18 cellular contexts compared by ENCODE assay signal in the genomic region with DNA sequence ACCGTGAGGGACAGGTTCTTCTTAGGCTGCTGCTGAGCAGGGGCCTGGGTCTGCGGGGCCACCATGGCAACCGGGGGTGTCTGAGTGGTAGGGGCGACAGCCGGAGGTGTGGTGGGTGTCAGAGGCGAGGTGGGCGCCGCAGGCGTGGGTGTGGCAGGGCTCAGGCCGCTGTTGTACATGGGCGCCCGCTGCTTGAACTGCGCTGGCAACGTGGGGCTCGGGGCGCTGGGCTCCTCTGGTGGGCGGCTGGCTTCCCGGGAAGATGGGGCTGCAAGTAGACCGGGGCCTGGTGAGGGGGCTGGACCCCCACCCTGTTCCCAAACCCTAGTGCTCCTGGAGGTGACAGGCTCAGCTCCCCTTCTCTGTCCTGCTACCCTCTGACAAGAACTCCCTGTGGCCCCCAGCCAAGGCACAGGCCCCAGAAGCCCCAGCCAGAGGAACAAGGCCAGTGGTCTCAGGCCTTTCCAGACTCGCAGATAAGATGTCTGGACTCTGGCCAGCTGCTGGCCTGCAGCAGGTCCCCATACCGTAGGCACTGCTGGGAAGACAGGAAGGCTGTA. TPM values are rescaled to one million over a fixed set of nuclear protein-coding genes. Genes with fewer than 3 reads are reported as not detected.
DNase-seq lines count a peak whose midpoint lies in the region; TF ChIP-seq lines count a peak whose summit lies in the region.
"Had no signal": no experiment of that assay in that cellular context is flagged by ENCODE, and none has a peak within 500 bp of the region (broad histone marks: within the 10 kb centered on the region; RNA-seq: fewer than 3 reads in every experiment).

No MANE protein-coding gene starts in this region.

- H3K4me1 ChIP-seq in BLaER1 treated with 17β-estradiol and CSF1 and Interleukin-3, amounts not matched to agents 10 nM and 100 nM = peaks cover 0 to 23% (median 15%) of the 10 kb centered on the region in 10 experiments; a peak in 15 of 20 replicates
- no peaks in the 10 kb centered on the region for H3K4me1 ChIP-seq in neuronal stem cell (ENCODE audit: control insufficient read depth in 2 of 2, insufficient read depth in 1 of 2, low read depth in 1 of 2, low read length in 2 of 2)
- H3K4me1 ChIP-seq: Caco-2 had no signal

- H3K23ac ChIP-seq in neuronal stem cell (ENCODE audit: low read depth, low read length, poor library complexity) = peak overlapping the region; percentile 85

- peak overlapping the region in 7 of 11 experiments; percentile 22 to 55 (median 41); a peak in 11 of 22 replicates for H3K4me2 ChIP-seq in BLaER1 treated with 17β-estradiol and CSF1 and Interleukin-3, amounts not matched to agents 10 nM and 100 nM
- no peak overlapping the region for H3K4me2 ChIP-seq in neuronal stem cell (ENCODE audit: insufficient read depth, low read length, poor library complexity, severe bottlenecking)

- H2BK120ac ChIP-seq in neuronal stem cell (ENCODE audit: low read depth, low read length) = no peak overlapping the region

- no peaks in the 10 kb centered on the region for H3K9me3 ChIP-seq in BLaER1 treated with 17β-estradiol and CSF1 and Interleukin-3, amounts not matched to agents 10 nM and 100 nM (replicated peaks in 1 of 11)
- no peaks in the 10 kb centered on the region for H3K9me3 ChIP-seq in neuronal stem cell (replicated peaks in 1 of 2; ENCODE audit: control insufficient read depth in 2 of 2, insufficient read depth in 1 of 2, low read depth in 1 of 2, low read length in 2 of 2)
- H3K9me3 ChIP-seq: Caco-2, thoracic aorta had no signal

- no peak overlapping the region for H3K4me3 ChIP-seq in BLaER1 treated with 17β-estradiol and CSF1 and Interleukin-3, amounts not matched to agents 10 nM and 100 nM
- H3K4me3 ChIP-seq in H7 (ENCODE audit: insufficient read depth, low read depth, low read length) (no peak overlapping the region), fibroblast of the aortic adventitia (ENCODE audit: low read depth, low read length) (no peak overlapping the region), neuronal stem cell (ENCODE audit: low read length in 2 of 2) (no peak overlapping the region)
- H3K4me3 ChIP-seq: thoracic aorta had no signal

- no peak overlapping the region for H2BK15ac ChIP-seq in neuronal stem cell (ENCODE audit: low read length)

- H2BK12ac ChIP-seq in neuronal stem cell (ENCODE audit: low read length) = no peak overlapping the region

- peak overlapping the region; percentile 39 for H2BK5ac ChIP-seq in neuronal stem cell (ENCODE audit: low read length)

- H2AK5ac ChIP-seq in neuronal stem cell (ENCODE audit: low read depth, low read length) = no peak overlapping the region

- H3K18ac ChIP-seq in neuronal stem cell (ENCODE audit: low read length) = no peak overlapping the region

- H4K8ac ChIP-seq in neuronal stem cell (ENCODE audit: low read depth, low read length) = peak overlapping the region; percentile 43

- DNase-seq in H7 (peak; percentile 51), fibroblast of the aortic adventitia (ENCODE audit: low read depth) (peak; percentile 19), neuronal stem cell (ENCODE audit: low spot score) (no peak), KG1 (lab: John Stamatoyannopoulos, UW) (no peak), LoVo (ENCODE audit: low spot score) (no peak), NCI-H1048 (lab: John Stamatoyannopoulos, UW) (no peak)
- DNase-seq: activated CD4-positive, alpha-beta T cell treated with anti-CD3 and anti-CD28 coated beads, Interleukin-2, amount 10 ng/mL, durations not matched to agents 7 days and 5 days; activated T-cell treated with anti-CD3 and anti-CD28 coated beads, Interleukin-2, amount 50 U/mL, for 1 hour; Caco-2; cortex of kidney; EL; MV-4-11; NCI-H187 treated with DMSO at 0.1 percent for 48 hours; RPMI8226; stimulated activated CD4-positive, alpha-beta T cell treated with anti-CD3 and anti-CD28 coated beads, Interleukin-12 subunit alpha, Interleukin-12 subunit beta, amount 100 ng/mL, for 4 hours; SW 1271 had no signal

- no peak overlapping the region for H3K4ac ChIP-seq in neuronal stem cell (ENCODE audit: low read length)

- H3K79me1 ChIP-seq in neuronal stem cell (ENCODE audit: low read depth, low read length) = peaks cover 9% of the 10 kb centered on the region

- no CpG with 5 or more reads among the region's 21 CpGs for WGBS in neuronal stem cell (ENCODE audit: extremely low coverage in 2 of 2, insufficient read length in 2 of 2, insufficient replicate concordance in 1 of 2), 2 donors

- no peak overlapping the region for H2AFZ ChIP-seq in neuronal stem cell (ENCODE audit: low read length)

- H3K9ac ChIP-seq in BLaER1 treated with 17β-estradiol and CSF1 and Interleukin-3, amounts not matched to agents 10 nM and 100 nM = peak overlapping the region in 7 of 11 experiments; percentile 23 to 63 (median 35); a peak in 10 of 22 replicates
- H3K9ac ChIP-seq in neuronal stem cell (ENCODE audit: low read depth, low read length, poor library complexity) = no peak overlapping the region

- TF ChIP-seq CTCF in fibroblast of the aortic adventitia (IDR thresholded peaks at IDR 0.05; ENCODE audit: insufficient read depth, low read length) = no peak

- peaks cover 99 to 100% (median 100%) of the 10 kb centered on the region in 11 experiments for H3K36me3 ChIP-seq in BLaER1 treated with 17β-estradiol and CSF1 and Interleukin-3, amounts not matched to agents 10 nM and 100 nM
- H3K36me3 ChIP-seq in H7 (replicated peaks; ENCODE audit: control insufficient read depth, insufficient read depth, low read length) (peaks cover 11% of the 10 kb centered on the region), neuronal stem cell (replicated peaks in 1 of 2; ENCODE audit: control insufficient read depth in 2 of 2, insufficient read depth in 2 of 2, low read length in 2 of 2) (peaks cover 57 to 98% of the 10 kb centered on the region in 2 donors)

- H3K27ac ChIP-seq in BLaER1 treated with 17β-estradiol and CSF1 and Interleukin-3, amounts not matched to agents 10 nM and 100 nM = peak overlapping the region in 5 of 11 experiments; percentile 32 to 47 (median 44); a peak in 8 of 22 replicates
- no peak overlapping the region for H3K27ac ChIP-seq in neuronal stem cell (replicated peaks; ENCODE audit: low read length)

- H4K20me1 ChIP-seq in BLaER1 treated with 17β-estradiol and CSF1 and Interleukin-3, amounts not matched to agents 10 nM and 100 nM = peaks cover 17 to 99% (median 92%) of the 10 kb centered on the region in 11 experiments; a peak in 21 of 22 replicates

- peak overlapping the region; percentile 72 for H4K91ac ChIP-seq in neuronal stem cell (ENCODE audit: low read depth, low read length, poor library complexity)

- H3K27me3 ChIP-seq in BLaER1 treated with 17β-estradiol and CSF1 and Interleukin-3, amounts not matched to agents 10 nM and 100 nM = no peaks in the 10 kb centered on the region
- no peaks in the 10 kb centered on the region for H3K27me3 ChIP-seq in H7 (ENCODE audit: control insufficient read depth, insufficient read depth, low read length)
- H3K27me3 ChIP-seq in neuronal stem cell (ENCODE audit: control insufficient read depth in 3 of 3, insufficient read depth in 3 of 3, low read depth in 1 of 3, low read length in 3 of 3) = no peaks in the 10 kb centered on the region

- no peak overlapping the region for H3K14ac ChIP-seq in neuronal stem cell (ENCODE audit: low read length)

RNA-seq across cellular contexts. Expression of a gene that starts 24.8 kb away (rescaled TPM):
- total RNA-seq in H7 (2014; rRNA removed; shearing (Covaris generic)) = 61.2 and 70.4 TPM in 2 replicates
- total RNA-seq in fibroblast of the aortic adventitia (ENCODE audit: low replicate concordance) = 14.8 and 26.2 TPM in 2 replicates
- 42.9 TPM for polyA plus RNA-seq in neuronal stem cell (2013, experiment 1 of 2)
- polyA plus RNA-seq in neuronal stem cell (2013, experiment 2 of 2) = 44.3 TPM

Comparison
In these comparisons a context has a peak if more than half of its experiments do, and no peak if none do; other contexts are left out.
1. DNase-seq: peak in H7 (single experiment) and fibroblast of the aortic adventitia (single experiment); none in neuronal stem cell (single experiment), KG1 (single experiment), LoVo (single experiment) and NCI-H1048 (single experiment).